In genomic region chr1:220893701-220894024, GRCh38 we compare ENCODE assay signal across 11 cellular contexts. TPM values are rescaled to one million over a fixed set of nuclear protein-coding genes. Genes with fewer than 3 reads are reported as not detected.
DNase-seq lines count a peak whose midpoint lies in the region; ATAC-seq, FAIRE-seq and TF ChIP-seq lines count a peak whose summit lies in the region.
"Had no signal": no experiment of that assay in that cellular context is flagged by ENCODE, and none has a peak within 500 bp of the region (broad histone marks: within the 10 kb centered on the region; RNA-seq: fewer than 3 reads in every experiment).

No MANE protein-coding gene starts in this region.

- no peak overlapping the region for H3K27ac ChIP-seq in HUES6 (ENCODE audit: low read depth, low read length)
- no peak overlapping the region for H3K27ac ChIP-seq in colonic mucosa
- no peak overlapping the region for H3K27ac ChIP-seq in lower lobe of right lung

- H3K27ac Mint-ChIP-seq in stimulated activated effector memory CD8-positive, alpha-beta T cell treated with anti-CD3 and anti-CD28 coated beads, Interleukin-12 subunit alpha, Interleukin-12 subunit beta, amount 100 ng/mL, for 72 hours, result no peak overlapping the region
- H3K27ac Mint-ChIP-seq: activated T-helper 17 cell treated with anti-CD3 and anti-CD28 coated beads, Interleukin-2, amount 50 U/mL, for 72 hours had no signal

- H3K36me3 ChIP-seq in HUES6 (ENCODE audit: control insufficient read depth, insufficient read depth, low read length) (no peaks in the 10 kb centered on the region), colonic mucosa (no peaks in the 10 kb centered on the region), lower lobe of right lung (no peaks in the 10 kb centered on the region)

- no peak for DNase-seq in colonic mucosa
- DNase-seq in lower lobe of right lung, result no peak
- no peak for DNase-seq in stimulated activated effector memory CD8-positive, alpha-beta T cell treated with anti-CD3 and anti-CD28 coated beads, Interleukin-12 subunit alpha, Interleukin-12 subunit beta, amount 100 ng/mL, for 72 hours (ENCODE audit: low spot score in 2 of 2)
- DNase-seq in NCI-H1436 treated with DMSO at 0.1 percent for 48 hours (lab: John Stamatoyannopoulos, UW), result no peak
- no peak for DNase-seq in omental fat pad (ENCODE audit: low spot score)
- DNase-seq in H54 (ENCODE audit: insufficient read length, low spot score), result no peak
- DNase-seq: DMS 273 treated with DMSO at 0.1 percent for 48 hours, NCI-H226 had no signal

- H3K27me3 ChIP-seq in HUES6 (ENCODE audit: control insufficient read depth, insufficient read depth, low read length), result peaks cover 95% of the 10 kb centered on the region
- H3K27me3 ChIP-seq in colonic mucosa, result peaks cover 71% of the 10 kb centered on the region
- H3K27me3 ChIP-seq in lower lobe of right lung (ENCODE audit: low read depth), result peaks cover 61% of the 10 kb centered on the region

- H3K36me3 Mint-ChIP-seq in stimulated activated effector memory CD8-positive, alpha-beta T cell treated with anti-CD3 and anti-CD28 coated beads, Interleukin-12 subunit alpha, Interleukin-12 subunit beta, amount 100 ng/mL, for 72 hours, result no peaks in the 10 kb centered on the region

- intact Hi-C loops in colonic mucosa (cut with DNase I) (no loop called here), lower lobe of right lung (cut with DNase I) (loop anchor here (10.0 kb wide), 1 partner anchor 151 kb away; no protein-coding TSS in a partner anchor)

- FAIRE-seq in H54 (lab: Jason Lieb, UNC), result no peak

- H3K4me3 ChIP-seq in HUES6 (ENCODE audit: low read depth, low read length), result peak overlapping the region; percentile 49
- peak overlapping the region; percentile 23 for H3K4me3 ChIP-seq in colonic mucosa
- peak overlapping the region; percentile 47 for H3K4me3 ChIP-seq in lower lobe of right lung

- H3K9me3 ChIP-seq in HUES6 (ENCODE audit: control insufficient read depth, insufficient read depth, low read depth, low read length) (no peaks in the 10 kb centered on the region), colonic mucosa (no peaks in the 10 kb centered on the region), lower lobe of right lung (no peaks in the 10 kb centered on the region)

- ATAC-seq in lower lobe of right lung (peak in 1 of 2 donors; percentile 23), GM21381 (IDR thresholded peaks at IDR 0.05; ENCODE audit: unreplicated experiment) (no peak), omental fat pad (ENCODE audit: low FRiP score) (no peak)
- ATAC-seq in stimulated activated effector memory CD8-positive, alpha-beta T cell treated with anti-CD3 and anti-CD28 coated beads, Interleukin-12 subunit alpha, Interleukin-12 subunit beta, amount 100 ng/mL, for 72 hours, result no peak
- ATAC-seq: activated T-helper 17 cell treated with anti-CD3 and anti-CD28 coated beads, Interleukin-2, amount 50 U/mL, for 72 hours had no signal

- no peaks in the 10 kb centered on the region for H3K4me1 Mint-ChIP-seq in stimulated activated effector memory CD8-positive, alpha-beta T cell treated with anti-CD3 and anti-CD28 coated beads, Interleukin-12 subunit alpha, Interleukin-12 subunit beta, amount 100 ng/mL, for 72 hours
- H3K4me1 Mint-ChIP-seq: activated T-helper 17 cell treated with anti-CD3 and anti-CD28 coated beads, Interleukin-2, amount 50 U/mL, for 72 hours had no signal

- H3K9ac ChIP-seq in HUES6 (ENCODE audit: low read length) (no peak overlapping the region), colonic mucosa (ENCODE audit: low read depth in 2 of 2, low read length in 2 of 2) (no peak overlapping the region)

- TF ChIP-seq POLR2A in H54 (IDR thresholded peaks at IDR 0.05; ENCODE audit: low read depth, low read length), result no peak

- peak overlapping the region; percentile 13 for H3K4me3 Mint-ChIP-seq in stimulated activated effector memory CD8-positive, alpha-beta T cell treated with anti-CD3 and anti-CD28 coated beads, Interleukin-12 subunit alpha, Interleukin-12 subunit beta, amount 100 ng/mL, for 72 hours
- H3K4me3 Mint-ChIP-seq: activated T-helper 17 cell treated with anti-CD3 and anti-CD28 coated beads, Interleukin-2, amount 50 U/mL, for 72 hours had no signal

- H3K9me3 Mint-ChIP-seq in stimulated activated effector memory CD8-positive, alpha-beta T cell treated with anti-CD3 and anti-CD28 coated beads, Interleukin-12 subunit alpha, Interleukin-12 subunit beta, amount 100 ng/mL, for 72 hours, result peaks cover 2% of the 10 kb centered on the region
- H3K9me3 Mint-ChIP-seq: activated T-helper 17 cell treated with anti-CD3 and anti-CD28 coated beads, Interleukin-2, amount 50 U/mL, for 72 hours had no signal

- no peak for TF ChIP-seq CTCF in colonic mucosa (IDR thresholded peaks at IDR 0.05)
- TF ChIP-seq CTCF in lower lobe of right lung (IDR thresholded peaks at IDR 0.05), result no peak
- TF ChIP-seq CTCF in omental fat pad (IDR thresholded peaks at IDR 0.05), result no peak

- H3K4me1 ChIP-seq in HUES6 (ENCODE audit: control insufficient read depth, insufficient read depth, low read length) (peaks cover 43% of the 10 kb centered on the region), colonic mucosa (no peaks in the 10 kb centered on the region), lower lobe of right lung (peaks cover 12% of the 10 kb centered on the region)

RNA-seq across cellular contexts. Expression of gene HLX, which starts 14.4 kb away (rescaled TPM):
- total RNA-seq in colonic mucosa, result 1 to 10 TPM; 1.7 to 6.2 TPM
- total RNA-seq in lower lobe of right lung, result 18.5 TPM
- total RNA-seq in omental fat pad, result 10 to 100 TPM; 26.4 to 46.7 (median 34.5) TPM
